Comparison of ENCODE assay signal across 1 cellular context in the genomic region with DNA sequence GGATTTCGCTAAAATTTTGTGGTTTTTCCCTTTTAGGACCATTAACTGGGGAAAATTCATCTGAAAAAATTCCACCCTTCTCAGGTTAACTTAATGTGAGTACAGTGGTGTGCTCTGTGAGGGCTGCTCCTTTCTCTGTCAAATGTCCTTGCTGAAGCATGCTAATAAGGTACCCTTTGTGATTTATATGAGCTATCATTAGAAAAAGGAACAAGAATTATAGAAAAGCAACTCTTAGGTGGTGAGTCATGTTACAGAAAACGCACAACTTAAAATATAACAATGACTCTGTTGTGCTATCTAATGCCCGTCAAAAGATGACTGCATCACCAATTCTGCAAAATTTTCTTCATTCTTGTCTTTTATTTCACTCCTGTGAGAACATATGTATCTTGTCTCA.
TF ChIP-seq lines count a peak whose summit lies in the region.

No MANE protein-coding gene starts in this region.

TF ChIP-seq in GM23338, 12 proteins besides CTCF, POLR2A, EP300 and RAD21:
- TF ChIP-seq, protein P1, sequence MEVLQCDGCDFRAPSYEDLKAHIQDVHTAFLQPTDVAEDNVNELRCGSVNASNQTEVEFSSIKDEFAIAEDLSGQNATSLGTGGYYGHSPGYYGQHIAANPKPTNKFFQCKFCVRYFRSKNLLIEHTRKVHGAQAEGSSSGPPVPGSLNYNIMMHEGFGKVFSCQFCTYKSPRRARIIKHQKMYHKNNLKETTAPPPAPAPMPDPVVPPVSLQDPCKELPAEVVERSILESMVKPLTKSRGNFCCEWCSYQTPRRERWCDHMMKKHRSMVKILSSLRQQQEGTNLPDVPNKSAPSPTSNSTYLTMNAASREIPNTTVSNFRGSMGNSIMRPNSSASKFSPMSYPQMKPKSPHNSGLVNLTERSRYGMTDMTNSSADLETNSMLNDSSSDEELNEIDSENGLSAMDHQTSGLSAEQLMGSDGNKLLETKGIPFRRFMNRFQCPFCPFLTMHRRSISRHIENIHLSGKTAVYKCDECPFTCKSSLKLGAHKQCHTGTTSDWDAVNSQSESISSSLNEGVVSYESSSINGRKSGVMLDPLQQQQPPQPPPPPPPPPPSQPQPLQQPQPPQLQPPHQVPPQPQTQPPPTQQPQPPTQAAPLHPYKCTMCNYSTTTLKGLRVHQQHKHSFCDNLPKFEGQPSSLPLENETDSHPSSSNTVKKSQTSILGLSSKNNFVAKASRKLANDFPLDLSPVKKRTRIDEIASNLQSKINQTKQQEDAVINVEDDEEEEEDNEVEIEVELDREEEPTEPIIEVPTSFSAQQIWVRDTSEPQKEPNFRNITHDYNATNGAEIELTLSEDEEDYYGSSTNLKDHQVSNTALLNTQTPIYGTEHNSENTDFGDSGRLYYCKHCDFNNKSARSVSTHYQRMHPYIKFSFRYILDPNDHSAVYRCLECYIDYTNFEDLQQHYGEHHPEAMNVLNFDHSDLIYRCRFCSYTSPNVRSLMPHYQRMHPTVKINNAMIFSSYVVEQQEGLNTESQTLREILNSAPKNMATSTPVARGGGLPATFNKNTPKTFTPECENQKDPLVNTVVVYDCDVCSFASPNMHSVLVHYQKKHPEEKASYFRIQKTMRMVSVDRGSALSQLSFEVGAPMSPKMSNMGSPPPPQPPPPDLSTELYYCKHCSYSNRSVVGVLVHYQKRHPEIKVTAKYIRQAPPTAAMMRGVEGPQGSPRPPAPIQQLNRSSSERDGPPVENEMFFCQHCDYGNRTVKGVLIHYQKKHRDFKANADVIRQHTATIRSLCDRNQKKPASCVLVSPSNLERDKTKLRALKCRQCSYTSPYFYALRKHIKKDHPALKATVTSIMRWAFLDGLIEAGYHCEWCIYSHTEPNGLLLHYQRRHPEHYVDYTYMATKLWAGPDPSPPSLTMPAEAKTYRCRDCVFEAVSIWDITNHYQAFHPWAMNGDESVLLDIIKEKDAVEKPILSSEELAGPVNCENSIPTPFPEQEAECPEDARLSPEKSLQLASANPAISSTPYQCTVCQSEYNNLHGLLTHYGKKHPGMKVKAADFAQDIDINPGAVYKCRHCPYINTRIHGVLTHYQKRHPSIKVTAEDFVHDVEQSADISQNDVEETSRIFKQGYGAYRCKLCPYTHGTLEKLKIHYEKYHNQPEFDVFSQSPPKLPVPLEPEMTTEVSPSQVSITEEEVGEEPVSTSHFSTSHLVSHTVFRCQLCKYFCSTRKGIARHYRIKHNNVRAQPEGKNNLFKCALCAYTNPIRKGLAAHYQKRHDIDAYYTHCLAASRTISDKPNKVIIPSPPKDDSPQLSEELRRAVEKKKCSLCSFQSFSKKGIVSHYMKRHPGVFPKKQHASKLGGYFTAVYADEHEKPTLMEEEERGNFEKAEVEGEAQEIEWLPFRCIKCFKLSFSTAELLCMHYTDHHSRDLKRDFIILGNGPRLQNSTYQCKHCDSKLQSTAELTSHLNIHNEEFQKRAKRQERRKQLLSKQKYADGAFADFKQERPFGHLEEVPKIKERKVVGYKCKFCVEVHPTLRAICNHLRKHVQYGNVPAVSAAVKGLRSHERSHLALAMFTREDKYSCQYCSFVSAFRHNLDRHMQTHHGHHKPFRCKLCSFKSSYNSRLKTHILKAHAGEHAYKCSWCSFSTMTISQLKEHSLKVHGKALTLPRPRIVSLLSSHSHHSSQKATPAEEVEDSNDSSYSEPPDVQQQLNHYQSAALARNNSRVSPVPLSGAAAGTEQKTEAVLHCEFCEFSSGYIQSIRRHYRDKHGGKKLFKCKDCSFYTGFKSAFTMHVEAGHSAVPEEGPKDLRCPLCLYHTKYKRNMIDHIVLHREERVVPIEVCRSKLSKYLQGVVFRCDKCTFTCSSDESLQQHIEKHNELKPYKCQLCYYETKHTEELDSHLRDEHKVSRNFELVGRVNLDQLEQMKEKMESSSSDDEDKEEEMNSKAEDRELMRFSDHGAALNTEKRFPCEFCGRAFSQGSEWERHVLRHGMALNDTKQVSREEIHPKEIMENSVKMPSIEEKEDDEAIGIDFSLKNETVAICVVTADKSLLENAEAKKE (CRISPR knock-in tag; IDR thresholded peaks at IDR 0.05), result no peak
- no peak for TF ChIP-seq POLR2AphosphoS5 (IDR thresholded peaks at IDR 0.05; ENCODE audit: low read depth)
- TF ChIP-seq, protein P2, sequence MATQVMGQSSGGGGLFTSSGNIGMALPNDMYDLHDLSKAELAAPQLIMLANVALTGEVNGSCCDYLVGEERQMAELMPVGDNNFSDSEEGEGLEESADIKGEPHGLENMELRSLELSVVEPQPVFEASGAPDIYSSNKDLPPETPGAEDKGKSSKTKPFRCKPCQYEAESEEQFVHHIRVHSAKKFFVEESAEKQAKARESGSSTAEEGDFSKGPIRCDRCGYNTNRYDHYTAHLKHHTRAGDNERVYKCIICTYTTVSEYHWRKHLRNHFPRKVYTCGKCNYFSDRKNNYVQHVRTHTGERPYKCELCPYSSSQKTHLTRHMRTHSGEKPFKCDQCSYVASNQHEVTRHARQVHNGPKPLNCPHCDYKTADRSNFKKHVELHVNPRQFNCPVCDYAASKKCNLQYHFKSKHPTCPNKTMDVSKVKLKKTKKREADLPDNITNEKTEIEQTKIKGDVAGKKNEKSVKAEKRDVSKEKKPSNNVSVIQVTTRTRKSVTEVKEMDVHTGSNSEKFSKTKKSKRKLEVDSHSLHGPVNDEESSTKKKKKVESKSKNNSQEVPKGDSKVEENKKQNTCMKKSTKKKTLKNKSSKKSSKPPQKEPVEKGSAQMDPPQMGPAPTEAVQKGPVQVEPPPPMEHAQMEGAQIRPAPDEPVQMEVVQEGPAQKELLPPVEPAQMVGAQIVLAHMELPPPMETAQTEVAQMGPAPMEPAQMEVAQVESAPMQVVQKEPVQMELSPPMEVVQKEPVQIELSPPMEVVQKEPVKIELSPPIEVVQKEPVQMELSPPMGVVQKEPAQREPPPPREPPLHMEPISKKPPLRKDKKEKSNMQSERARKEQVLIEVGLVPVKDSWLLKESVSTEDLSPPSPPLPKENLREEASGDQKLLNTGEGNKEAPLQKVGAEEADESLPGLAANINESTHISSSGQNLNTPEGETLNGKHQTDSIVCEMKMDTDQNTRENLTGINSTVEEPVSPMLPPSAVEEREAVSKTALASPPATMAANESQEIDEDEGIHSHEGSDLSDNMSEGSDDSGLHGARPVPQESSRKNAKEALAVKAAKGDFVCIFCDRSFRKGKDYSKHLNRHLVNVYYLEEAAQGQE (IDR thresholded peaks at IDR 0.05; ENCODE audit: unreplicated experiment), result no peak
- TF ChIP-seq ETS1 (IDR thresholded peaks at IDR 0.05), result no peak
- TF ChIP-seq JUNB (IDR thresholded peaks at IDR 0.05; ENCODE audit: unreplicated experiment), result no peak
- no peak for TF ChIP-seq EZH2 (IDR thresholded peaks at IDR 0.05; ENCODE audit: low read depth, unreplicated experiment)
- TF ChIP-seq STAT1 (IDR thresholded peaks at IDR 0.05; ENCODE audit: unreplicated experiment), result no peak
- TF ChIP-seq CREB1 (CRISPR knock-in tag; IDR thresholded peaks at IDR 0.05; ENCODE audit: low read depth), result no peak
- TF ChIP-seq EZH2phosphoT487 (IDR thresholded peaks at IDR 0.05; ENCODE audit: unreplicated experiment), result no peak
- no peak for TF ChIP-seq ZNF331 (CRISPR knock-in tag; IDR thresholded peaks at IDR 0.05; ENCODE audit: low read depth)
- no peak for TF ChIP-seq ZNF114 (CRISPR knock-in tag; IDR thresholded peaks at IDR 0.05)
- TF ChIP-seq NANOG (IDR thresholded peaks at IDR 0.05; ENCODE audit: borderline replicate concordance), result no peak
